Comparison of ENCODE assay signal across 16 cellular contexts in the genomic region with DNA sequence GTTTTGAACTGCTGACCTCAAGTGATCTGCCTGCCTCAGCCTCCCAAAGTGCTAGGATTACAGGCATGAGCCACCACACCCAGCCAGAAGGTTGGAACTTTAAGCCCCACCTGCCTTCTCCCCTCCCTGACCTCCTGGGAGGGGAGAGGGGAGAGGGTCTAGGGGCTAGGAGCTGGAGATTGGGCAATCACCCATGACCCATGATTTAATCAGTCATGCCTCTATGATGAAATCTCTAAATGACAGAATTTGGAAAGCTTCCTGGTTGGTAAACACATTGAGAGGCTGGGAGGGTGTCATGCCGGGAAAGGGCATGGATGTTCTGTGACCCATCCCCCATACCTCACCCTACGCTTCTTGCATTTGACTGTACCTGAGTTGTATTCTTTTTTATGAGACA. TPM values are rescaled to one million over a fixed set of nuclear protein-coding genes. Genes with fewer than 3 reads are reported as not detected.
DNase-seq lines count a peak whose midpoint lies in the region; ATAC-seq and TF ChIP-seq lines count a peak whose summit lies in the region.
"Had no signal": no experiment of that assay in that cellular context is flagged by ENCODE, and none has a peak within 500 bp of the region (broad histone marks: within the 10 kb centered on the region; RNA-seq: fewer than 3 reads in every experiment).

No MANE protein-coding gene starts in this region.

- H3K36me3 ChIP-seq in osteoblast (ENCODE audit: insufficient read depth, low read length) = peaks cover 70% of the 10 kb centered on the region
- H3K36me3 ChIP-seq in brain microvascular endothelial cell (replicated peaks) = peaks cover 48% of the 10 kb centered on the region
- H3K36me3 ChIP-seq: BE2C had no signal

- POLR2A ChIA-PET in activated CD8-positive, alpha-beta T cell treated with anti-CD3 and anti-CD28 coated beads for 36 hours (lab: Charles Lee) = interaction anchor here (0.7 kb wide), 1 partner anchor 17 kb away, joined by 3 read pairs; no protein-coding TSS in a partner anchor

- no peak for ATAC-seq in activated CD8-positive, alpha-beta T cell treated with anti-CD3 and anti-CD28 coated beads for 36 hours
- ATAC-seq in activated T-cell treated with anti-CD3 and anti-CD28 coated beads, Interleukin-2, amount 50 U/mL, for 72 hours (replicated peaks in 1 of 2) = no peak
- ATAC-seq in GM19351 (IDR thresholded peaks at IDR 0.05; ENCODE audit: unreplicated experiment) = no peak

- no peak overlapping the region for H2AFZ ChIP-seq in osteoblast (ENCODE audit: low read length)
- H2AFZ ChIP-seq: parathyroid adenoma had no signal

- H3K4me1 Mint-ChIP-seq in CD14-positive monocyte = peaks cover 17% of the 10 kb centered on the region
- H3K4me1 Mint-ChIP-seq in activated CD8-positive, alpha-beta T cell treated with anti-CD3 and anti-CD28 coated beads for 36 hours (ENCODE audit: low read depth) = peaks cover 13% of the 10 kb centered on the region
- peaks cover 12% of the 10 kb centered on the region for H3K4me1 Mint-ChIP-seq in activated T-cell treated with anti-CD3 and anti-CD28 coated beads, Interleukin-2, amount 50 U/mL, for 72 hours (ENCODE audit: low read depth)
- H3K4me1 Mint-ChIP-seq: H9 had no signal

- H3K4me1 ChIP-seq in osteoblast (ENCODE audit: insufficient read depth, low read length) = peaks cover 15% of the 10 kb centered on the region
- H3K4me1 ChIP-seq: BE2C, parathyroid adenoma had no signal

- H3K79me2 ChIP-seq in osteoblast (ENCODE audit: insufficient read depth, low read length) = peaks cover 5% of the 10 kb centered on the region
- H3K79me2 ChIP-seq: parathyroid adenoma had no signal

- H3K4me3 Mint-ChIP-seq in CD14-positive monocyte = peak overlapping the region in 1 of 2 donors; percentile 30
- H3K4me3 Mint-ChIP-seq in activated CD8-positive, alpha-beta T cell treated with anti-CD3 and anti-CD28 coated beads for 36 hours = no peak overlapping the region
- H3K4me3 Mint-ChIP-seq in activated T-cell treated with anti-CD3 and anti-CD28 coated beads, Interleukin-2, amount 50 U/mL, for 72 hours = no peak overlapping the region
- H3K4me3 Mint-ChIP-seq: H9 had no signal

- intact Hi-C loops in CD14-positive monocyte (cut with micrococcal nuclease) = no loop called here
- intact Hi-C loops in activated CD8-positive, alpha-beta T cell treated with anti-CD3 and anti-CD28 coated beads for 36 hours (cut with micrococcal nuclease) = no loop called here

- in situ Hi-C loops in brain microvascular endothelial cell (cut with HindIII; ENCODE audit: low pct_ligation_motif_present, low sequenced_read_pairs) = no loop called here

- no peaks in the 10 kb centered on the region for H3K9me3 ChIP-seq in osteoblast (ENCODE audit: low read depth, low read length)
- H3K9me3 ChIP-seq: BE2C, heart left ventricle had no signal

- H3K27ac ChIP-seq in osteoblast (ENCODE audit: low read depth, low read length) (peak overlapping the region; percentile 23), brain microvascular endothelial cell (no peak overlapping the region)
- H3K27ac ChIP-seq: parathyroid adenoma had no signal

- H3K27me3 Mint-ChIP-seq in CD14-positive monocyte (ENCODE audit: low read depth in 3 of 3) = peaks cover 0 to 2% (median 2%) of the 10 kb centered on the region in 3 donors
- no peaks in the 10 kb centered on the region for H3K27me3 Mint-ChIP-seq in activated CD8-positive, alpha-beta T cell treated with anti-CD3 and anti-CD28 coated beads for 36 hours
- H3K27me3 Mint-ChIP-seq in activated T-cell treated with anti-CD3 and anti-CD28 coated beads, Interleukin-2, amount 50 U/mL, for 72 hours (ENCODE audit: low read depth) = no peaks in the 10 kb centered on the region

- H3K36me3 Mint-ChIP-seq in CD14-positive monocyte = peaks cover 72 to 93% of the 10 kb centered on the region in 2 donors
- peaks cover 32% of the 10 kb centered on the region for H3K36me3 Mint-ChIP-seq in activated CD8-positive, alpha-beta T cell treated with anti-CD3 and anti-CD28 coated beads for 36 hours (ENCODE audit: low read depth)
- peaks cover 1 to 8% of the 10 kb centered on the region in 2 donors for H3K36me3 Mint-ChIP-seq in activated T-cell treated with anti-CD3 and anti-CD28 coated beads, Interleukin-2, amount 50 U/mL, for 72 hours (ENCODE audit: insufficient read depth in 2 of 2)

- H3K27ac Mint-ChIP-seq in CD14-positive monocyte = peak overlapping the region; percentile 53 to 95 (median 84)
- H3K27ac Mint-ChIP-seq in activated CD8-positive, alpha-beta T cell treated with anti-CD3 and anti-CD28 coated beads for 36 hours = no peak overlapping the region
- no peak overlapping the region for H3K27ac Mint-ChIP-seq in activated T-cell treated with anti-CD3 and anti-CD28 coated beads, Interleukin-2, amount 50 U/mL, for 72 hours

- no peak for TF ChIP-seq CTCF in CD14-positive monocyte (IDR thresholded peaks at IDR 0.05)
- TF ChIP-seq CTCF in choroid plexus epithelial cell (conservative IDR thresholded peaks at IDR 0.05; ENCODE audit: low read depth, low read length) = no peak
- no peak for TF ChIP-seq CTCF in osteoblast (IDR thresholded peaks at IDR 0.05; ENCODE audit: extremely low read depth, low read depth, low read length)
- TF ChIP-seq CTCF in activated CD8-positive, alpha-beta T cell treated with anti-CD3 and anti-CD28 coated beads for 36 hours (IDR thresholded peaks at IDR 0.05) = no peak
- TF ChIP-seq CTCF in brain microvascular endothelial cell (IDR thresholded peaks at IDR 0.05; ENCODE audit: low read depth, low read length, missing control alignments) = no peak

- peak; percentile 74 for DNase-seq in CD14-positive monocyte (ENCODE audit: low spot score)
- DNase-seq in MV-4-11 (lab: John Stamatoyannopoulos, UW) = peak; percentile 15
- DNase-seq in choroid plexus epithelial cell (ENCODE audit: low read depth) = peak; percentile 17
- DNase-seq in osteoblast (ENCODE audit: insufficient read length, low spot score, missing footprints) = no peak
- no peak for DNase-seq in activated CD8-positive, alpha-beta T cell treated with anti-CD3 and anti-CD28 coated beads for 36 hours
- no peak for DNase-seq in activated T-cell treated with anti-CD3 and anti-CD28 coated beads, Interleukin-2, amount 50 U/mL, for 72 hours
- no peak for DNase-seq in brain microvascular endothelial cell
- DNase-seq: activated T-cell treated with anti-CD3 and anti-CD28 coated beads, Interleukin-2, amount 50 U/mL, for 1 hour; amniotic stem cell; BE2C; H9; heart left ventricle; mesenchymal stem cell; NCI-H1417 had no signal

- CTCF ChIA-PET in activated CD8-positive, alpha-beta T cell treated with anti-CD3 and anti-CD28 coated beads for 36 hours (lab: Charles Lee) = interaction anchor here (0.8 kb wide), 1 partner anchor 21 kb away, joined by 4 read pairs; no protein-coding TSS in a partner anchor

- no peak overlapping the region for H3K4me2 ChIP-seq in osteoblast (ENCODE audit: insufficient read depth, low read length)

- peaks cover 0 to 2% (median 0%) of the 10 kb centered on the region in 7 donors for H3K9me3 Mint-ChIP-seq in CD14-positive monocyte
- no peaks in the 10 kb centered on the region for H3K9me3 Mint-ChIP-seq in activated CD8-positive, alpha-beta T cell treated with anti-CD3 and anti-CD28 coated beads for 36 hours
- H3K9me3 Mint-ChIP-seq in activated T-cell treated with anti-CD3 and anti-CD28 coated beads, Interleukin-2, amount 50 U/mL, for 72 hours = no peaks in the 10 kb centered on the region
- H3K9me3 Mint-ChIP-seq: H9 had no signal

- H4K20me1 ChIP-seq in osteoblast (ENCODE audit: insufficient read depth, low read length) = no peaks in the 10 kb centered on the region

- no peaks in the 10 kb centered on the region for H3K27me3 ChIP-seq in osteoblast (ENCODE audit: insufficient read depth, low read length)
- no peaks in the 10 kb centered on the region for H3K27me3 ChIP-seq in brain microvascular endothelial cell (replicated peaks)
- H3K27me3 ChIP-seq: BE2C, heart left ventricle had no signal

- H3K4me3 ChIP-seq in choroid plexus epithelial cell (ENCODE audit: low read depth, low read length) = no peak overlapping the region
- no peak overlapping the region for H3K4me3 ChIP-seq in osteoblast (ENCODE audit: insufficient read depth, low read length)
- H3K4me3 ChIP-seq in brain microvascular endothelial cell (ENCODE audit: low read depth, low read length) = no peak overlapping the region
- H3K4me3 ChIP-seq: heart left ventricle had no signal

RNA-seq across cellular contexts. Expression of a gene that starts 17.1 kb away (rescaled TPM):
- polyA plus RNA-seq in CD14-positive monocyte = 10 to 100 TPM; 10.1 to 19.8 TPM
- total RNA-seq in osteoblast = 34.7 and 41.0 TPM in 2 replicates
- total RNA-seq in activated CD8-positive, alpha-beta T cell treated with anti-CD3 and anti-CD28 coated beads for 36 hours = 10 to 100 TPM; 37.4 to 37.8 TPM
- 10 to 100 TPM; 47.0 to 62.5 TPM for total RNA-seq in activated T-cell treated with anti-CD3 and anti-CD28 coated beads, Interleukin-2, amount 50 U/mL, for 72 hours

RNA-seq across cellular contexts. Expression of a gene that starts 45.7 kb away (rescaled TPM):
- polyA plus RNA-seq in CD14-positive monocyte = 10 to 100 TPM; 10.0 to 15.0 TPM
- total RNA-seq in osteoblast = 9.7 and 11.2 TPM in 2 replicates
- total RNA-seq in activated CD8-positive, alpha-beta T cell treated with anti-CD3 and anti-CD28 coated beads for 36 hours = 10 to 100 TPM; 24.8 to 26.3 TPM
- total RNA-seq in activated T-cell treated with anti-CD3 and anti-CD28 coated beads, Interleukin-2, amount 50 U/mL, for 72 hours = 10 to 100 TPM; 13.5 to 20.0 TPM

RNA-seq across cellular contexts. Expression of a gene that starts 45.8 kb away (rescaled TPM):
- polyA plus RNA-seq in CD14-positive monocyte = 1 to 10 TPM; 5.7 to 7.5 TPM
- 47.4 and 47.7 TPM in 2 replicates for total RNA-seq in osteoblast
- total RNA-seq in activated CD8-positive, alpha-beta T cell treated with anti-CD3 and anti-CD28 coated beads for 36 hours = 10 to 100 TPM; 51.8 to 53.5 TPM
- total RNA-seq in activated T-cell treated with anti-CD3 and anti-CD28 coated beads, Interleukin-2, amount 50 U/mL, for 72 hours = 10 to 100 TPM; 50.5 to 62.2 TPM

Comparison
In these comparisons a context has a peak if more than half of its experiments do, and no peak if none do; other contexts are left out.
1. DNase-seq: peak in CD14-positive monocyte (single experiment), MV-4-11 (single experiment) and choroid plexus epithelial cell (single experiment); none in osteoblast (single experiment), activated CD8-positive, alpha-beta T cell treated with anti-CD3 and anti-CD28 coated beads for 36 hours (single experiment), activated T-cell treated with anti-CD3 and anti-CD28 coated beads, Interleukin-2, amount 50 U/mL, for 72 hours (0 of 2) and brain microvascular endothelial cell (single experiment).
2. H3K27ac Mint-ChIP-seq: peak in CD14-positive monocyte (7 of 7); none in activated CD8-positive, alpha-beta T cell treated with anti-CD3 and anti-CD28 coated beads for 36 hours (single experiment) and activated T-cell treated with anti-CD3 and anti-CD28 coated beads, Interleukin-2, amount 50 U/mL, for 72 hours (single experiment).